In the genomic region with DNA sequence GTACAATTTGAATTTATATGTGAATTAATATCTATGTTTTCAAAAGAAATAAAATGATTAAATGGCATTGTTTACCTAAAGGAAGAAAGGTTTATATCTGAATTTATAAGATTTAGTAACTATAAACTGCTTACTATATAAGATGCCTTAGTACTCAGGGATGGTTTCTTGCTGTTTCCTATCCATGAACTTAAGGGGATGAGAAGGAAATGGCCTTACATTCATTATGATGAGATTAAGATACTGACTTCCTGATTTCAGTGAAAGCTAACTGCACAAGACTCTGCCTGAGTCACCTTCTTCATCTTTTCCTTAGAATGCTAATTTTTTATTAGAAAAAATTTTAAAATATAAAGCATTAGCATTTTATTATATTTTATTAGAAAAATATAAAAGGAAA, we compare ENCODE assay signal across 28 cellular contexts.
"Had no signal": no experiment of that assay in that cellular context is flagged by ENCODE, and none has a peak within 500 bp of the region (broad histone marks: within the 10 kb centered on the region; RNA-seq: fewer than 3 reads in every experiment).

No MANE protein-coding gene starts in this region.

- H3K27ac Mint-ChIP-seq: natural killer cell; nephron; neural progenitor cell; progenitor cell of endocrine pancreas; stimulated activated effector memory CD8-positive, alpha-beta T cell treated with anti-CD3 and anti-CD28 coated beads, Interleukin-12 subunit alpha, Interleukin-12 subunit beta, amount 100 ng/mL, for 72 hours; stimulated activated naive B cell treated with anti-CD40 and anti-IgM and Interleukin-4, amounts not matched to agents 10 μg/mL and 1 μg/mL and 100 μg/mL, for 72 hours; stimulated activated naive CD8-positive, alpha-beta T cell treated with anti-CD3 and anti-CD28 coated beads, Interleukin-15, Interleukin-2, amounts not matched to agents 100 ng/mL and 50 ng/mL, for 24 hours had no signal

- H3K9ac ChIP-seq: neural progenitor cell, parathyroid adenoma had no signal

- H3K4me1 Mint-ChIP-seq: natural killer cell; nephron; neural progenitor cell; stimulated activated effector memory CD8-positive, alpha-beta T cell treated with anti-CD3 and anti-CD28 coated beads, Interleukin-12 subunit alpha, Interleukin-12 subunit beta, amount 100 ng/mL, for 72 hours; stimulated activated naive B cell treated with anti-CD40 and anti-IgM and Interleukin-4, amounts not matched to agents 10 μg/mL and 1 μg/mL and 100 μg/mL, for 72 hours had no signal

- H3K36me3 Mint-ChIP-seq: neural progenitor cell; stimulated activated effector memory CD8-positive, alpha-beta T cell treated with anti-CD3 and anti-CD28 coated beads, Interleukin-12 subunit alpha, Interleukin-12 subunit beta, amount 100 ng/mL, for 72 hours; stimulated activated naive B cell treated with anti-CD40 and anti-IgM and Interleukin-4, amounts not matched to agents 10 μg/mL and 1 μg/mL and 100 μg/mL, for 72 hours had no signal

- H3K9me3 ChIP-seq: ovary, psoas muscle, right lobe of liver, sigmoid colon, stomach, thoracic aorta, thyroid gland, tibial nerve, upper lobe of left lung, uterus had no signal

- H3K27me3 ChIP-seq: neural progenitor cell, ovary, right lobe of liver, sigmoid colon, stomach, thyroid gland, tibial nerve, upper lobe of left lung, uterus had no signal

- H3K27ac ChIP-seq: ovary, parathyroid adenoma, psoas muscle, right lobe of liver, sigmoid colon, stomach, thoracic aorta, thyroid gland, tibial nerve, upper lobe of left lung, uterus had no signal

- H3K4me1 ChIP-seq: parathyroid adenoma, psoas muscle, right lobe of liver, sigmoid colon, stomach, thyroid gland, tibial nerve, upper lobe of left lung, uterus had no signal

- H3K4me3 Mint-ChIP-seq: natural killer cell; nephron; neural progenitor cell; stimulated activated effector memory CD8-positive, alpha-beta T cell treated with anti-CD3 and anti-CD28 coated beads, Interleukin-12 subunit alpha, Interleukin-12 subunit beta, amount 100 ng/mL, for 72 hours; stimulated activated naive B cell treated with anti-CD40 and anti-IgM and Interleukin-4, amounts not matched to agents 10 μg/mL and 1 μg/mL and 100 μg/mL, for 72 hours; stimulated activated naive CD8-positive, alpha-beta T cell treated with anti-CD3 and anti-CD28 coated beads, Interleukin-15, Interleukin-2, amounts not matched to agents 100 ng/mL and 50 ng/mL, for 24 hours had no signal

- H3K9me3 Mint-ChIP-seq: nephron, neural progenitor cell had no signal

- H3K4me3 ChIP-seq: neural progenitor cell, ovary, psoas muscle, right lobe of liver, sigmoid colon, stomach, thoracic aorta, thyroid gland, tibial nerve, upper lobe of left lung, uterus had no signal

- H3K27me3 Mint-ChIP-seq: progenitor cell of endocrine pancreas; stimulated activated naive B cell treated with anti-CD40 and anti-IgM and Interleukin-4, amounts not matched to agents 10 μg/mL and 1 μg/mL and 100 μg/mL, for 72 hours; stimulated activated naive CD8-positive, alpha-beta T cell treated with anti-CD3 and anti-CD28 coated beads, Interleukin-15, Interleukin-2, amounts not matched to agents 100 ng/mL and 50 ng/mL, for 24 hours had no signal

- DNase-seq: natural killer cell; occipital lobe; ovary; posterior cingulate gyrus; psoas muscle; right cardiac atrium; right lobe of liver; sigmoid colon; small intestine; stimulated activated CD4-positive, alpha-beta T cell treated with anti-CD3 and anti-CD28 coated beads, Interleukin-15, amount 100 ng/mL, for 24 hours; stimulated activated CD4-positive, alpha-beta T cell treated with anti-CD3 and anti-CD28 coated beads, Interleukin-2, amount 100 ng/mL, for 24 hours; stimulated activated CD4-positive, alpha-beta T cell treated with anti-CD3 and anti-CD28 coated beads, Interleukin-2, amount 100 ng/mL, for 48 hours; stimulated activated CD4-positive, alpha-beta T cell treated with anti-CD3 and anti-CD28 coated beads, Interleukin-4, amount 100 ng/mL, for 24 hours; stimulated activated naive B cell treated with anti-CD40 and anti-IgM and Interleukin-4, amounts not matched to agents 10 μg/mL and 1 μg/mL and 100 μg/mL, for 72 hours; stimulated activated naive CD4-positive, alpha-beta T cell treated with Interleukin-2 at 50 U/mL for 16 hours; stomach; thyroid gland; trophoblast cell; upper lobe of left lung; uterus had no signal

- H3K36me3 ChIP-seq: neural progenitor cell, ovary, right lobe of liver, sigmoid colon, stomach, thoracic aorta, thyroid gland, tibial nerve, upper lobe of left lung, uterus had no signal
